ENCODE assay signal across 1 cellular context in genomic region chr7:134284952-134285351, GRCh38.
TF ChIP-seq lines count a peak whose summit lies in the region.

No MANE protein-coding gene starts in this region.

TF ChIP-seq in K562, 482 proteins besides CTCF, POLR2A, EP300 and RAD21 (continued from another document):
- peak; percentile 62 for TF ChIP-seq TEAD4 (IDR thresholded peaks at IDR 0.05; ENCODE audit: low read length)
- TF ChIP-seq TEAD4 (CRISPR knock-in tag; IDR thresholded peaks at IDR 0.05; ENCODE audit: borderline replicate concordance) = no peak
- peak; percentile 82 for TF ChIP-seq ARID1B (IDR thresholded peaks at IDR 0.05)
